13 cellular contexts compared by ENCODE assay signal in the genomic region with DNA sequence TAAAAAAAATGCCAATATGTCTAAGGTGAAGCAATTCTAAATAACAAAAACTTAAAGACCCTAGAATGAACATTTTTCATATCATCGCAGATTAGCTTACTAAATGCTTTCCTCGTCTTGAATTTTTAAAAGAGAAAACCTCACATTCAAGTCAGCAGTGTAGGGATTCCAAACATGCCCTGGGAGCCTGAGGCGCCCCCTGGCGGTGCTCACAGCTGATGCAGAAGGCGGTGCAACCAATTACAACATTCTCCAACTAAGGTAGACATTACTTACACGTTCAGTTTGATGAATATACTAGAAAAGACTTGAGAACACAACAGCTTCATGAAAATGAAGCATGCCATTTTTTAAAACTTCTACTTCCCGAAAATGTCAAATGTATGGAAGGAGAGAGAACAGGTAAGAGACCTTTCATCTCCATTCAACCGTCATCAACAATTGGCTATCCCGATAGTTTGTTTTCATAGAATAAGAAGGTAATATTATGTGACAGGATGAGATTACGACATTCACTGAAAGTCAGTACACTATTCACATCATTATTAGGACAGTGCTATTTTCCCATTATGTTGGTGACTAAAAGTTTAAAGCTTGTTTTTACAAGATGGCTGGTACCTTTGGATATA.
DNase-seq lines count a peak whose midpoint lies in the region; ATAC-seq, FAIRE-seq and TF ChIP-seq lines count a peak whose summit lies in the region.
"Had no signal": no experiment of that assay in that cellular context is flagged by ENCODE, and none has a peak within 500 bp of the region (broad histone marks: within the 10 kb centered on the region; RNA-seq: fewer than 3 reads in every experiment).

No MANE protein-coding gene starts in this region.

- no peak overlapping the region for H3K27ac ChIP-seq in left ventricle myocardium inferior (replicated peaks)
- H3K27ac ChIP-seq in spleen = no peak overlapping the region
- H3K27ac ChIP-seq: GM23248, SK-N-MC, stomach had no signal

- intact Hi-C loops in left ventricle myocardium inferior (cut with micrococcal nuclease) (loop anchor here (10.0 kb wide), 1 partner anchor 128 kb away; no protein-coding TSS in a partner anchor), Right ventricle myocardium inferior (cut with DNase I) (no loop called here), spleen (cut with DNase I; ENCODE audit: low total_unique reads) (no loop called here)

- H3K4me3 Mint-ChIP-seq in chondrocyte (ENCODE audit: unreplicated experiment) = no peak overlapping the region

- no peak for FAIRE-seq in urothelium cell line (lab: Jason Lieb, UNC)

- no peaks in the 10 kb centered on the region for H3K27me3 Mint-ChIP-seq in chondrocyte (ENCODE audit: low read depth)

- TF ChIP-seq POLR2A in spleen (IDR thresholded peaks at IDR 0.05) = no peak

- DNase-seq in left ventricle myocardium inferior (no peak), Right ventricle myocardium inferior (ENCODE audit: missing footprints) (no peak), chondrocyte (ENCODE audit: low spot score) (no peak), urothelium cell line (ENCODE audit: low spot score) (peak; percentile 8), spleen (no peak)
- DNase-seq in stimulated activated CD4-positive, alpha-beta T cell treated with anti-CD3 and anti-CD28 coated beads, Interleukin-4, amount 100 ng/mL, for 24 hours = no peak
- DNase-seq: activated CD8-positive, alpha-beta memory T cell treated with anti-CD3 and anti-CD28 coated beads for 24 hours; GM23248; NCI-H1417; stomach had no signal

- no peaks in the 10 kb centered on the region for H3K27me3 ChIP-seq in left ventricle myocardium inferior (ENCODE audit: low read depth)
- H3K27me3 ChIP-seq in spleen (replicated peaks in 1 of 7) = no peaks in the 10 kb centered on the region
- H3K27me3 ChIP-seq: stomach had no signal

- H3K36me3 Mint-ChIP-seq in chondrocyte (ENCODE audit: low read depth) = no peaks in the 10 kb centered on the region

- TF ChIP-seq CTCF in left ventricle myocardium inferior (IDR thresholded peaks at IDR 0.05; ENCODE audit: borderline replicate concordance) (peak; percentile 10), LNCAP (IDR thresholded peaks at IDR 0.05) (peak; percentile 81), chondrocyte (IDR thresholded peaks at IDR 0.05) (peak; percentile 51), spleen (IDR thresholded peaks at IDR 0.05 in 8 of 11, conservative IDR thresholded peaks at IDR 0.05 in 3 of 11) (no peak)

- H3K9me3 ChIP-seq in left ventricle myocardium inferior (replicated peaks) (no peaks in the 10 kb centered on the region), spleen (no peaks in the 10 kb centered on the region)
- H3K9me3 ChIP-seq: stomach had no signal

- no peak overlapping the region for H3K27ac Mint-ChIP-seq in chondrocyte (ENCODE audit: unreplicated experiment)

- H3K4me1 ChIP-seq in left ventricle myocardium inferior = no peaks in the 10 kb centered on the region
- H3K4me1 ChIP-seq in spleen = no peaks in the 10 kb centered on the region
- H3K4me1 ChIP-seq: stomach had no signal

- 66 to 77% (median 72%) methylated on average over 10 of the region's 10 CpGs for WGBS in spleen, 5 donors

- no peaks in the 10 kb centered on the region for H3K9me3 Mint-ChIP-seq in chondrocyte (ENCODE audit: low read depth)

- no peak for ATAC-seq in Right ventricle myocardium inferior
- no peak for ATAC-seq in HG03039 (IDR thresholded peaks at IDR 0.05; ENCODE audit: unreplicated experiment)

- H3K4me1 Mint-ChIP-seq in chondrocyte (ENCODE audit: low read depth) = peaks cover 7% of the 10 kb centered on the region

- H3K36me3 ChIP-seq in left ventricle myocardium inferior (peaks cover 5% of the 10 kb centered on the region), spleen (no peaks in the 10 kb centered on the region)
- H3K36me3 ChIP-seq: stomach had no signal

- H3K4me3 ChIP-seq in left ventricle myocardium inferior = no peak overlapping the region
- no peak overlapping the region for H3K4me3 ChIP-seq in spleen
- H3K4me3 ChIP-seq: GM23248, SK-N-MC, stomach had no signal

Comparison
In these comparisons a context has a peak if more than half of its experiments do, and no peak if none do; other contexts are left out.
1. CTCF ChIP-seq: peak in left ventricle myocardium inferior (single experiment), LNCAP (single experiment) and chondrocyte (single experiment); none in spleen (0 of 11).